In genomic region chr2:161090401-161090800, GRCh38 we compare ENCODE assay signal across 8 cellular contexts.
DNase-seq lines count a peak whose midpoint lies in the region; ATAC-seq and TF ChIP-seq lines count a peak whose summit lies in the region.

No MANE protein-coding gene starts in this region.

- H2AFZ ChIP-seq in mesenchymal stem cell (ENCODE audit: low read depth, low read length) = no peak overlapping the region

- peak; percentile 67 for DNase-seq in activated CD4-positive, alpha-beta memory T cell treated with anti-CD3 and anti-CD28 coated beads, Interleukin-2, amount 10 ng/mL, durations not matched to agents 7 days and 5 days
- DNase-seq in spleen (peak; percentile 86), upper lobe of right lung (no peak), mesenchymal stem cell (no peak), iPS-NIHi7 (ENCODE audit: extremely low spot score) (no peak), endodermal cell (no peak)

- H3K9me3 ChIP-seq in spleen = no peaks in the 10 kb centered on the region
- H3K9me3 ChIP-seq in upper lobe of right lung = no peaks in the 10 kb centered on the region
- no peaks in the 10 kb centered on the region for H3K9me3 ChIP-seq in mesenchymal stem cell (ENCODE audit: control insufficient read depth, low read length)
- H3K9me3 ChIP-seq in endodermal cell (ENCODE audit: control insufficient read depth, low read length) = no peaks in the 10 kb centered on the region

- TF ChIP-seq CTCF in spleen (IDR thresholded peaks at IDR 0.05 in 8 of 11, conservative IDR thresholded peaks at IDR 0.05 in 3 of 11) = no peak
- TF ChIP-seq CTCF in upper lobe of right lung (IDR thresholded peaks at IDR 0.05) = no peak
- TF ChIP-seq CTCF in endodermal cell (conservative IDR thresholded peaks at IDR 0.05) = no peak

- CTCF ChIA-PET in activated CD4-positive, alpha-beta memory T cell treated with anti-CD3 and anti-CD28 coated beads, Interleukin-2, amount 10 ng/mL, durations not matched to agents 7 days and 5 days (lab: Charles Lee) = interaction anchor here (1.2 to 3.2 kb wide), 5 partner anchors 13 to 48 kb away, joined by 3 to 20 read pairs (median 3); no protein-coding TSS in a partner anchor

- intact Hi-C loops in spleen (cut with DNase I; ENCODE audit: low total_unique reads) = no loop called here
- intact Hi-C loops in upper lobe of right lung (cut with DNase I) = no loop called here

- H3K27me3 ChIP-seq in spleen (replicated peaks in 1 of 7) (no peaks in the 10 kb centered on the region), upper lobe of right lung (no peaks in the 10 kb centered on the region), mesenchymal stem cell (ENCODE audit: control insufficient read depth in 1 of 2, insufficient read depth in 1 of 2, low read length in 2 of 2) (no peaks in the 10 kb centered on the region), endodermal cell (ENCODE audit: control insufficient read depth, insufficient read depth, low read length, poor library complexity, severe bottlenecking) (no peaks in the 10 kb centered on the region)

- ATAC-seq in GM19023 (IDR thresholded peaks at IDR 0.05; ENCODE audit: unreplicated experiment) (peak; percentile 57), HG03097 (IDR thresholded peaks at IDR 0.05; ENCODE audit: low FRiP score, unreplicated experiment) (peak; percentile 47), upper lobe of right lung (no peak)

- POLR2A ChIA-PET in activated CD4-positive, alpha-beta memory T cell treated with anti-CD3 and anti-CD28 coated beads, Interleukin-2, amount 10 ng/mL, durations not matched to agents 7 days and 5 days (lab: Charles Lee) = interaction anchor here (0.8 to 1.7 kb wide), 13 partner anchors 11 to 677 kb away, joined by 3 to 8 read pairs (median 4); partner anchors contain the start of gene TANK

- peaks cover 50% of the 10 kb centered on the region for H3K4me1 Mint-ChIP-seq in activated CD4-positive, alpha-beta memory T cell treated with anti-CD3 and anti-CD28 coated beads, Interleukin-2, amount 10 ng/mL, durations not matched to agents 7 days and 5 days
- peaks cover 4% of the 10 kb centered on the region for H3K4me1 Mint-ChIP-seq in endodermal cell

- H3K27ac ChIP-seq in spleen = peak overlapping the region in 3 of 8 donors; percentile 12 to 26 (median 22)
- no peak overlapping the region for H3K27ac ChIP-seq in upper lobe of right lung
- H3K27ac ChIP-seq in mesenchymal stem cell (ENCODE audit: low read length, poor library complexity, severe bottlenecking) = no peak overlapping the region
- H3K27ac ChIP-seq in endodermal cell (ENCODE audit: low read depth, low read length) = no peak overlapping the region

- no peaks in the 10 kb centered on the region for H3K36me3 ChIP-seq in spleen
- H3K36me3 ChIP-seq in upper lobe of right lung = no peaks in the 10 kb centered on the region
- no peaks in the 10 kb centered on the region for H3K36me3 ChIP-seq in mesenchymal stem cell (ENCODE audit: control insufficient read depth in 1 of 2, insufficient read depth in 2 of 2, low read depth in 1 of 2, low read length in 2 of 2)
- no peaks in the 10 kb centered on the region for H3K36me3 ChIP-seq in endodermal cell (ENCODE audit: control insufficient read depth, insufficient read depth, low read length)

- no peak overlapping the region for H3K23ac ChIP-seq in mesenchymal stem cell (ENCODE audit: low read length in 2 of 2)

- H4K91ac ChIP-seq in mesenchymal stem cell (ENCODE audit: low read length) = no peak overlapping the region

- H4K8ac ChIP-seq in mesenchymal stem cell (ENCODE audit: low read length) = no peak overlapping the region

- no peak overlapping the region for H3K4ac ChIP-seq in mesenchymal stem cell (ENCODE audit: low read depth in 1 of 2, low read length in 2 of 2)

- no peaks in the 10 kb centered on the region for H3K79me1 ChIP-seq in mesenchymal stem cell (replicated peaks; ENCODE audit: low read length, poor library complexity, severe bottlenecking)

- WGBS in spleen, 5 donors = 4 to 14% (median 8%) methylated on average over 5 of the region's 5 CpGs
- 77% methylated on average over 5 of the region's 5 CpGs for WGBS in mesenchymal stem cell
- 40 to 91% methylated on average over 1 to 5 of the region's 5 CpGs for WGBS in endodermal cell (ENCODE audit: insufficient coverage in 1 of 2, insufficient read length in 1 of 2), 2 experiments

- H2BK5ac ChIP-seq in mesenchymal stem cell (ENCODE audit: low read depth, low read length, poor library complexity, severe bottlenecking) = no peak overlapping the region

- H3K4me2 ChIP-seq in mesenchymal stem cell (ENCODE audit: low read length, poor library complexity, severe bottlenecking) = no peak overlapping the region

- H3K9ac ChIP-seq in mesenchymal stem cell (ENCODE audit: low read length) = no peak overlapping the region
- no peak overlapping the region for H3K9ac ChIP-seq in endodermal cell (ENCODE audit: extremely low read depth, low read length, poor library complexity, severe bottlenecking)

- no peak overlapping the region for H2BK15ac ChIP-seq in mesenchymal stem cell (ENCODE audit: low read depth, poor library complexity, severe bottlenecking)

- H2AK5ac ChIP-seq in mesenchymal stem cell (ENCODE audit: low read length, severe bottlenecking) = no peak overlapping the region

- H3K18ac ChIP-seq in mesenchymal stem cell (ENCODE audit: low read depth in 1 of 2, low read length in 2 of 2) = no peak overlapping the region

- H3K4me3 Mint-ChIP-seq in activated CD4-positive, alpha-beta memory T cell treated with anti-CD3 and anti-CD28 coated beads, Interleukin-2, amount 10 ng/mL, durations not matched to agents 7 days and 5 days = peak overlapping the region; percentile 45
- H3K4me3 Mint-ChIP-seq in endodermal cell = no peak overlapping the region

- H3K9me3 Mint-ChIP-seq in activated CD4-positive, alpha-beta memory T cell treated with anti-CD3 and anti-CD28 coated beads, Interleukin-2, amount 10 ng/mL, durations not matched to agents 7 days and 5 days = peaks cover 10% of the 10 kb centered on the region
- no peaks in the 10 kb centered on the region for H3K9me3 Mint-ChIP-seq in endodermal cell

- H3K4me3 ChIP-seq in spleen (peak overlapping the region in 1 of 8 donors; percentile 21), upper lobe of right lung (no peak overlapping the region), mesenchymal stem cell (ENCODE audit: insufficient read depth in 1 of 2, low read depth in 1 of 2, low read length in 2 of 2) (no peak overlapping the region), endodermal cell (ENCODE audit: low read length) (no peak overlapping the region)

- H3K14ac ChIP-seq in mesenchymal stem cell (ENCODE audit: low read length in 2 of 2) = no peak overlapping the region

- no peak for TF ChIP-seq POLR2A in spleen (IDR thresholded peaks at IDR 0.05)

- H2BK120ac ChIP-seq in mesenchymal stem cell (ENCODE audit: low read depth, low read length) = no peak overlapping the region

- H2BK12ac ChIP-seq in mesenchymal stem cell (ENCODE audit: low read length in 2 of 2) = no peak overlapping the region

- H3K27me3 Mint-ChIP-seq in activated CD4-positive, alpha-beta memory T cell treated with anti-CD3 and anti-CD28 coated beads, Interleukin-2, amount 10 ng/mL, durations not matched to agents 7 days and 5 days = no peaks in the 10 kb centered on the region
- H3K27me3 Mint-ChIP-seq in endodermal cell (ENCODE audit: insufficient read depth) = no peaks in the 10 kb centered on the region

- H3K4me1 ChIP-seq in spleen (peaks cover 0 to 32% (median 24%) of the 10 kb centered on the region in 6 donors), upper lobe of right lung (no peaks in the 10 kb centered on the region), mesenchymal stem cell (ENCODE audit: control insufficient read depth, insufficient read depth, low read depth, low read length) (no peaks in the 10 kb centered on the region), endodermal cell (ENCODE audit: control insufficient read depth, insufficient read depth, low read length) (no peaks in the 10 kb centered on the region)

- H3K36me3 Mint-ChIP-seq in activated CD4-positive, alpha-beta memory T cell treated with anti-CD3 and anti-CD28 coated beads, Interleukin-2, amount 10 ng/mL, durations not matched to agents 7 days and 5 days (ENCODE audit: low read depth) = peaks cover 7% of the 10 kb centered on the region
- H3K36me3 Mint-ChIP-seq in endodermal cell (ENCODE audit: low read depth) = no peaks in the 10 kb centered on the region

- peak overlapping the region; percentile 77 for H3K27ac Mint-ChIP-seq in activated CD4-positive, alpha-beta memory T cell treated with anti-CD3 and anti-CD28 coated beads, Interleukin-2, amount 10 ng/mL, durations not matched to agents 7 days and 5 days
- H3K27ac Mint-ChIP-seq in endodermal cell = no peak overlapping the region

Comparison
In these comparisons a context has a peak if more than half of its experiments do, and no peak if none do; other contexts are left out.
1. DNase-seq: peak in activated CD4-positive, alpha-beta memory T cell treated with anti-CD3 and anti-CD28 coated beads, Interleukin-2, amount 10 ng/mL, durations not matched to agents 7 days and 5 days (single experiment) and spleen (single experiment); none in upper lobe of right lung (single experiment), mesenchymal stem cell (single experiment), iPS-NIHi7 (single experiment) and endodermal cell (single experiment).